ENCODE assay signal across 11 cellular contexts in genomic region chr10:83990126-83990525, GRCh38.
DNase-seq lines count a peak whose midpoint lies in the region; ATAC-seq and TF ChIP-seq lines count a peak whose summit lies in the region.
"Had no signal": no experiment of that assay in that cellular context is flagged by ENCODE, and none has a peak within 500 bp of the region (broad histone marks: within the 10 kb centered on the region; RNA-seq: fewer than 3 reads in every experiment).

No MANE protein-coding gene starts in this region.

- DNase-seq in sciatic nerve (ENCODE audit: low spot score) (no peak), NCI-H82 (lab: John Stamatoyannopoulos, UW) (no peak), psoas muscle (no peak), SK-N-DZ (ENCODE audit: low spot score) (no peak)
- no peak for DNase-seq in activated T-cell treated with anti-CD3 and anti-CD28 coated beads, Interleukin-2, amount 50 U/mL, for 4 hours
- DNase-seq: activated CD4-positive, CD25-positive, alpha-beta regulatory T cell; sigmoid colon had no signal

- H3K9me3 Mint-ChIP-seq in activated T-cell treated with anti-CD3 and anti-CD28 coated beads, Interleukin-2, amount 50 U/mL, for 4 hours, result no peaks in the 10 kb centered on the region

- no peaks in the 10 kb centered on the region for H3K9me3 ChIP-seq in psoas muscle
- H3K9me3 ChIP-seq: sigmoid colon had no signal

- H3K4me3 Mint-ChIP-seq in activated T-cell treated with anti-CD3 and anti-CD28 coated beads, Interleukin-2, amount 50 U/mL, for 4 hours, result no peak overlapping the region

- H3K27me3 Mint-ChIP-seq in activated T-cell treated with anti-CD3 and anti-CD28 coated beads, Interleukin-2, amount 50 U/mL, for 4 hours (ENCODE audit: low read depth), result peaks cover 4% of the 10 kb centered on the region

- H3K27ac ChIP-seq in psoas muscle, result no peak overlapping the region
- H3K27ac ChIP-seq: sigmoid colon had no signal

- WGBS in psoas muscle, 3 donors, result 78 to 85% (median 81%) methylated on average over 3 of the region's 3 CpGs

- no peaks in the 10 kb centered on the region for H3K4me1 Mint-ChIP-seq in activated T-cell treated with anti-CD3 and anti-CD28 coated beads, Interleukin-2, amount 50 U/mL, for 4 hours (ENCODE audit: low read depth)

- no peaks in the 10 kb centered on the region for H3K27me3 ChIP-seq in psoas muscle (ENCODE audit: insufficient read depth in 3 of 3, low read length in 2 of 3)
- H3K27me3 ChIP-seq: sigmoid colon had no signal

- no peaks in the 10 kb centered on the region for H3K36me3 Mint-ChIP-seq in activated T-cell treated with anti-CD3 and anti-CD28 coated beads, Interleukin-2, amount 50 U/mL, for 4 hours (ENCODE audit: insufficient read depth)

- no peak overlapping the region for H3K4me3 ChIP-seq in psoas muscle
- H3K4me3 ChIP-seq: sigmoid colon had no signal

- TF ChIP-seq CTCF in psoas muscle (IDR thresholded peaks at IDR 0.05), result no peak

- ATAC-seq in GM19025 (IDR thresholded peaks at IDR 0.05; ENCODE audit: low read depth, unreplicated experiment), result peak; percentile 87
- ATAC-seq in HG02678 (IDR thresholded peaks at IDR 0.05; ENCODE audit: unreplicated experiment), result peak; percentile 87
- peak; percentile 87 for ATAC-seq in HG03558 (IDR thresholded peaks at IDR 0.05; ENCODE audit: extremely low read depth, unreplicated experiment)
- peak; percentile 52 for ATAC-seq in sciatic nerve
- no peak for ATAC-seq in psoas muscle
- ATAC-seq in activated T-cell treated with anti-CD3 and anti-CD28 coated beads, Interleukin-2, amount 50 U/mL, for 4 hours, result no peak
- ATAC-seq: esophagus mucosa had no signal

- H3K36me3 ChIP-seq in psoas muscle (ENCODE audit: insufficient read depth in 1 of 2, low read depth in 1 of 2), result no peaks in the 10 kb centered on the region
- H3K36me3 ChIP-seq: sigmoid colon had no signal

- H3K4me1 ChIP-seq in psoas muscle, result no peaks in the 10 kb centered on the region
- H3K4me1 ChIP-seq: sigmoid colon had no signal

- intact Hi-C loops in sciatic nerve (cut with DNase I), result no loop called here
- intact Hi-C loops in psoas muscle (cut with DNase I), result no loop called here

Comparison
In these comparisons a context has a peak if more than half of its experiments do, and no peak if none do; other contexts are left out.
1. ATAC-seq: peak in GM19025 (single experiment), HG02678 (single experiment), HG03558 (single experiment) and sciatic nerve (single experiment); none in psoas muscle (0 of 4) and activated T-cell treated with anti-CD3 and anti-CD28 coated beads, Interleukin-2, amount 50 U/mL, for 4 hours (0 of 2).